Comparison of ENCODE assay signal across 8 cellular contexts in genomic region chr16:57485916-57486857, GRCh38. TPM values are rescaled to one million over a fixed set of nuclear protein-coding genes. Genes with fewer than 3 reads are reported as not detected.
A peak's percentile ranks its signal among the peaks of the same experiment; 100 is the strongest.
DNase-seq lines count a peak whose midpoint lies in the region; ATAC-seq and TF ChIP-seq lines count a peak whose summit lies in the region.

Gene DOK4 (minus strand): TSS chr16:57486493. CDS start chr16:57479507, 6,986 bp downstream.

- peak within 1 kb of the TSS; percentile 90 to 92 for H3K4me3 Mint-ChIP-seq in stimulated activated naive CD8-positive, alpha-beta T cell treated with anti-CD3 and anti-CD28 coated beads, Interleukin-15, amount 100 ng/mL, for 72 hours

- no peaks in the 10 kb centered on the region for H3K36me3 ChIP-seq in neural cell (ENCODE audit: insufficient read depth, low read length)

- no peaks in the 10 kb centered on the region for H3K27me3 ChIP-seq in neural cell (ENCODE audit: insufficient read depth, low read depth, low read length)

- H3K9me2 ChIP-seq in neural cell (ENCODE audit: insufficient read depth, low read length): no peaks in the 10 kb centered on the region

- DNase-seq in CD1c-positive myeloid dendritic cell (ENCODE audit: extremely low spot score) (peak; percentile 88), RPMI8226 (peak; percentile 90), fibroblast of the aortic adventitia (ENCODE audit: low read depth) (peak; percentile 56)
- DNase-seq in activated effector memory CD4-positive, alpha-beta T cell treated with anti-CD3 and anti-CD28 coated beads, Interleukin-2, amount 50 U/mL, for 16 hours: peak; percentile 93
- DNase-seq in stimulated activated naive CD8-positive, alpha-beta T cell treated with anti-CD3 and anti-CD28 coated beads, Interleukin-15, amount 100 ng/mL, for 72 hours: peak; percentile 74 to 76

- H3K4me2 ChIP-seq in neural cell (ENCODE audit: low read length): peak within 1 kb of the TSS; percentile 73

- no peak for TF ChIP-seq RAD21 in neural cell (conservative IDR thresholded peaks at IDR 0.05)

- H3K27ac Mint-ChIP-seq in stimulated activated naive CD8-positive, alpha-beta T cell treated with anti-CD3 and anti-CD28 coated beads, Interleukin-15, amount 100 ng/mL, for 72 hours: peak within 1 kb of the TSS; percentile 92 to 94

- H3K4me3 ChIP-seq in fibroblast of the aortic adventitia (ENCODE audit: low read depth, low read length): peak within 1 kb of the TSS; percentile 85
- peak within 1 kb of the TSS; percentile 76 for H3K4me3 ChIP-seq in neural cell (ENCODE audit: low read length)

- no peaks in the 10 kb centered on the region for H3K27me3 Mint-ChIP-seq in stimulated activated naive CD8-positive, alpha-beta T cell treated with anti-CD3 and anti-CD28 coated beads, Interleukin-15, amount 100 ng/mL, for 72 hours

- no peaks in the 10 kb centered on the region for H3K9me3 Mint-ChIP-seq in stimulated activated naive CD8-positive, alpha-beta T cell treated with anti-CD3 and anti-CD28 coated beads, Interleukin-15, amount 100 ng/mL, for 72 hours

- H3K9me3 ChIP-seq in neural cell (ENCODE audit: low read length): no peaks in the 10 kb centered on the region

- H3K4me1 Mint-ChIP-seq in stimulated activated naive CD8-positive, alpha-beta T cell treated with anti-CD3 and anti-CD28 coated beads, Interleukin-15, amount 100 ng/mL, for 72 hours: peaks cover 30% of the 10 kb centered on the region

- peak within 1 kb of the TSS; percentile 64 for H3K9ac ChIP-seq in neural cell (ENCODE audit: low read length)

- H3K79me2 ChIP-seq in neural cell (replicated peaks; ENCODE audit: insufficient read depth, low read length): no peaks in the 10 kb centered on the region

- peak; percentile 83 for ATAC-seq in GM19372 (IDR thresholded peaks at IDR 0.05; ENCODE audit: low read depth, unreplicated experiment)
- peak; percentile 77 for ATAC-seq in HG03521 (IDR thresholded peaks at IDR 0.05; ENCODE audit: unreplicated experiment)
- peak; percentile 92 for ATAC-seq in stimulated activated naive CD8-positive, alpha-beta T cell treated with anti-CD3 and anti-CD28 coated beads, Interleukin-15, amount 100 ng/mL, for 72 hours

- H3K27ac ChIP-seq in neural cell (ENCODE audit: low read length): no peak within 1 kb of the TSS

- peak within 1 kb of the TSS; percentile 67 for H2AFZ ChIP-seq in neural cell (ENCODE audit: low read depth, low read length)

- no peak for TF ChIP-seq CTCF in fibroblast of the aortic adventitia (IDR thresholded peaks at IDR 0.05; ENCODE audit: insufficient read depth, low read length)
- TF ChIP-seq CTCF in neural cell (IDR thresholded peaks at IDR 0.05; ENCODE audit: poor library complexity, severe bottlenecking): no peak

- TF ChIP-seq EP300 in neural cell (conservative IDR thresholded peaks at IDR 0.05; ENCODE audit: poor library complexity, severe bottlenecking): peak; percentile 27

- H3F3A ChIP-seq in neural cell (ENCODE audit: insufficient read depth, low read length, poor library complexity, severe bottlenecking): no peaks in the 10 kb centered on the region

- no peaks in the 10 kb centered on the region for H4K20me1 ChIP-seq in neural cell (ENCODE audit: insufficient read depth)

TF ChIP-seq in neural cell, 6 proteins besides CTCF, POLR2A, EP300 and RAD21:
- peak; percentile 46 for TF ChIP-seq POLR2AphosphoS5 (IDR thresholded peaks at IDR 0.05)
- peak; percentile 28 for TF ChIP-seq MXI1 (conservative IDR thresholded peaks at IDR 0.05; ENCODE audit: poor library complexity, severe bottlenecking)
- TF ChIP-seq SMC3 (conservative IDR thresholded peaks at IDR 0.05; ENCODE audit: poor library complexity): no peak

RNA-seq across cellular contexts. Expression of gene DOK4, which starts in this region (rescaled TPM):
- total RNA-seq in fibroblast of the aortic adventitia (ENCODE audit: low replicate concordance): 19.5 and 29.6 TPM in 2 replicates
- polyA plus RNA-seq in neural cell: 214 and 250 TPM in 2 replicates
- polyA minus RNA-seq in neural cell: 101 and 102 TPM in 2 replicates
